8 cellular contexts compared by ENCODE assay signal in the genomic region with DNA sequence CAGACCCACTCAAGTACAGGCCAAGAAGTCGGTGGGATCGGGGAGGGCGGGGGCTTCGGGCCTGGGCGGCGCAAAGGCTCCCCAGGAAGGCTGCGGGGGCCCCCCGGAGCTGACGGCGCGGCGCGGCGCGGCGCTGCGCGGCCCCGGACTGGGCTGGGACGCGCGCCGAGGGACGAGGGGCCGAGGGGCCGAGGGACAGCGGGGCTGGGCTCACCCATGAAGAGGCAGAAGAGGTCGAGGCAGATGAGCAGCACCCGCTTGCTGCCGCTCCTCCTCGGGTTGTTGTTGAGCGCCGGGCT. TPM values are rescaled to one million over a fixed set of nuclear protein-coding genes. Genes with fewer than 3 reads are reported as not detected.
DNase-seq lines count a peak whose midpoint lies in the region; ATAC-seq and TF ChIP-seq lines count a peak whose summit lies in the region.

No MANE protein-coding gene starts in this region.

- CTCF ChIA-PET in activated CD4-positive, alpha-beta T cell treated with anti-CD3 and anti-CD28 coated beads, Interleukin-2, amount 10 ng/mL, durations not matched to agents 7 days and 5 days (lab: Charles Lee) = no interaction called here
- CTCF ChIA-PET in activated CD8-positive, alpha-beta T cell treated with anti-CD3 and anti-CD28 coated beads for 36 hours (lab: Charles Lee) = no interaction called here

- in situ Hi-C loops in G401 (cut with HindIII; ENCODE audit: low sequenced_read_pairs) = no loop called here
- in situ Hi-C loops in KBM-7 (cut with MboI; ENCODE audit: low pct_unique_long_range_greater_than_20kb, low sequenced_read_pairs) = no loop called here

- peak overlapping the region; percentile 98 to 99 for H3K27ac ChIP-seq in right atrium auricular region
- peak overlapping the region; percentile 56 to 97 (median 88) for H3K27ac ChIP-seq in skin epidermis

- DNase-seq in activated CD4-positive, alpha-beta T cell treated with anti-CD3 and anti-CD28 coated beads, Interleukin-2, amount 10 ng/mL, durations not matched to agents 7 days and 5 days = no peak
- DNase-seq in activated CD4-positive, alpha-beta T cell treated with anti-CD3 and anti-CD28 coated beads, Interleukin-2, amount 50 U/mL, for 4 hours = no peak
- DNase-seq in activated CD8-positive, alpha-beta T cell treated with anti-CD3 and anti-CD28 coated beads for 36 hours = no peak
- DNase-seq in right atrium auricular region (ENCODE audit: low spot score) = no peak
- no peak for DNase-seq in G401 (ENCODE audit: low spot score)
- no peak for DNase-seq in KBM-7

- intact Hi-C loops in activated CD8-positive, alpha-beta T cell treated with anti-CD3 and anti-CD28 coated beads for 36 hours (cut with micrococcal nuclease) = no loop called here

- TF ChIP-seq CTCF in activated CD8-positive, alpha-beta T cell treated with anti-CD3 and anti-CD28 coated beads for 36 hours (IDR thresholded peaks at IDR 0.05) = no peak
- TF ChIP-seq CTCF in right atrium auricular region (IDR thresholded peaks at IDR 0.05) = no peak

- no peak for ATAC-seq in activated CD8-positive, alpha-beta T cell treated with anti-CD3 and anti-CD28 coated beads for 36 hours
- ATAC-seq in HG03025 (IDR thresholded peaks at IDR 0.05; ENCODE audit: low FRiP score, unreplicated experiment) = no peak

- H3K4me3 ChIP-seq in right atrium auricular region (peak overlapping the region; percentile 94 to 96), skin epidermis (peak overlapping the region; percentile 58 to 86 (median 78))

- peaks cover 0 to 34% of the 10 kb centered on the region in 2 donors for H3K4me1 ChIP-seq in right atrium auricular region

- peaks cover 5% of the 10 kb centered on the region for H3K4me1 Mint-ChIP-seq in activated CD4-positive, alpha-beta T cell treated with anti-CD3 and anti-CD28 coated beads, Interleukin-2, amount 10 ng/mL, durations not matched to agents 7 days and 5 days
- H3K4me1 Mint-ChIP-seq in activated CD8-positive, alpha-beta T cell treated with anti-CD3 and anti-CD28 coated beads for 36 hours (ENCODE audit: low read depth) = peaks cover 4% of the 10 kb centered on the region

- no peaks in the 10 kb centered on the region for H3K9me3 ChIP-seq in right atrium auricular region

- H3K27me3 ChIP-seq in right atrium auricular region = no peaks in the 10 kb centered on the region

- peak overlapping the region; percentile 50 for H3K27ac Mint-ChIP-seq in activated CD4-positive, alpha-beta T cell treated with anti-CD3 and anti-CD28 coated beads, Interleukin-2, amount 10 ng/mL, durations not matched to agents 7 days and 5 days
- H3K27ac Mint-ChIP-seq in activated CD8-positive, alpha-beta T cell treated with anti-CD3 and anti-CD28 coated beads for 36 hours = no peak overlapping the region

- peaks cover 47% of the 10 kb centered on the region for H3K27me3 Mint-ChIP-seq in activated CD4-positive, alpha-beta T cell treated with anti-CD3 and anti-CD28 coated beads, Interleukin-2, amount 10 ng/mL, durations not matched to agents 7 days and 5 days
- peaks cover 44% of the 10 kb centered on the region for H3K27me3 Mint-ChIP-seq in activated CD8-positive, alpha-beta T cell treated with anti-CD3 and anti-CD28 coated beads for 36 hours

- H3K36me3 ChIP-seq in right atrium auricular region = no peaks in the 10 kb centered on the region

- peak overlapping the region; percentile 72 for H3K4me3 Mint-ChIP-seq in activated CD4-positive, alpha-beta T cell treated with anti-CD3 and anti-CD28 coated beads, Interleukin-2, amount 10 ng/mL, durations not matched to agents 7 days and 5 days
- H3K4me3 Mint-ChIP-seq in activated CD8-positive, alpha-beta T cell treated with anti-CD3 and anti-CD28 coated beads for 36 hours = peak overlapping the region; percentile 67

- no peaks in the 10 kb centered on the region for H3K9me3 Mint-ChIP-seq in activated CD4-positive, alpha-beta T cell treated with anti-CD3 and anti-CD28 coated beads, Interleukin-2, amount 10 ng/mL, durations not matched to agents 7 days and 5 days
- no peaks in the 10 kb centered on the region for H3K9me3 Mint-ChIP-seq in activated CD8-positive, alpha-beta T cell treated with anti-CD3 and anti-CD28 coated beads for 36 hours

- POLR2A ChIA-PET in activated CD4-positive, alpha-beta T cell treated with anti-CD3 and anti-CD28 coated beads, Interleukin-2, amount 10 ng/mL, durations not matched to agents 7 days and 5 days (lab: Charles Lee) = no interaction called here
- POLR2A ChIA-PET in activated CD8-positive, alpha-beta T cell treated with anti-CD3 and anti-CD28 coated beads for 36 hours (lab: Charles Lee) = no interaction called here

- H3K36me3 Mint-ChIP-seq in activated CD4-positive, alpha-beta T cell treated with anti-CD3 and anti-CD28 coated beads, Interleukin-2, amount 10 ng/mL, durations not matched to agents 7 days and 5 days (ENCODE audit: low read depth) = no peaks in the 10 kb centered on the region
- no peaks in the 10 kb centered on the region for H3K36me3 Mint-ChIP-seq in activated CD8-positive, alpha-beta T cell treated with anti-CD3 and anti-CD28 coated beads for 36 hours (ENCODE audit: low read depth)

RNA-seq across cellular contexts. Expression of a gene that starts 0.8 kb away (rescaled TPM):
- not detected for total RNA-seq in activated CD4-positive, alpha-beta T cell treated with anti-CD3 and anti-CD28 coated beads, Interleukin-2, amount 10 ng/mL, durations not matched to agents 7 days and 5 days
- not detected for total RNA-seq in activated CD8-positive, alpha-beta T cell treated with anti-CD3 and anti-CD28 coated beads for 36 hours
- 10 to 100 TPM; 83.1 to 94.1 TPM for total RNA-seq in right atrium auricular region
- not detected in 2 replicates for total RNA-seq in G401 (2014; rRNA removed; shearing (Covaris generic))

Comparison
In these comparisons a context has a peak if more than half of its experiments do, and no peak if none do; other contexts are left out.
1. RNA of a gene that starts 0.8 kb away (total RNA-seq): 83.1 to 94.1 TPM in right atrium auricular region; not detected in activated CD4-positive, alpha-beta T cell treated with anti-CD3 and anti-CD28 coated beads, Interleukin-2, amount 10 ng/mL, durations not matched to agents 7 days and 5 days, not detected in activated CD8-positive, alpha-beta T cell treated with anti-CD3 and anti-CD28 coated beads for 36 hours and not detected in G401; every median in the first group is over 10 times any median in the second.